Comparison of ENCODE assay signal across 1 cellular context in the genomic region with DNA sequence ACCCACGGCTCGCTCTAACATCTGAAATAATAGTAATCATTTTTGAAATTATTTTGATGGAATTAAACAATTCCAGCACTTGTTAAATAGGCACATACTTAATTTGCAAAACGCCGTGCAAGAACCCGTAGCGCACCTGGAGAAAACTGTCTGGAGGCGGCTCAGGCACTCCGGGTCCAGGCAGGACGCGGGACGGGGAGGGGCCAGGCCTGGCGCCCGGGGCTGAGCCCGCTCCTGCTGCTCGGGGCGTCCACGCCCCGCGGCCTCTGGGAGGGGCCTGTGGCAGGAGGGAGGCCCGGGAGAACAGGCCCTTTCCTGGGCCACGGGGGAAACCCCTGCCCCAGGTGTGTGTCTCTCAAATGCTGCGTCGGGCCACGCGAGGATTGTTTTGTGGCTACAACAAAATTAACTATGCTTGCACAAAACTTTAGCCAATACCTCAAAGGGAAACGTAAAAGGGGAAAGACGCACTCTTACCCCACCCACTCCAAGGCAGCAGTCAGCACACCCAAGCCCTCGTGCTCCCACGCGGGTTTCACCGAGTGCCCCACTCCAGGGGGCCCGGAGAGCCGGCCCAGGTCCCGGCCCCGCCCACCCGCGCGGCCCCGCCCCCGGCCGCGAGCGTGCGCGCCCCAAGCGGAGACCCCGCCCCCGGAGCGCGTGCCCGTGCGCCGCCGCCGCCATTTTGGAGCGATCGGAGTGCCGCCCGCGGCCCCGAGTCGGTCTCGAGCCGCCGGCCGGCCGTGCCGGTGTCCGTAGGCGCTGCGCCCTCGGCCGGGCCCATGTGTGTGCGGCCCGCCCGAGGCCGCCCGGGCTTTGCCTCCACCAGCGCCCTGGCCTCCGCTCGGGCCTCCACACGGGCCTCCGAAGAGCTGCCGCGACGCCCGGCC.
TF ChIP-seq lines count a peak whose summit lies in the region.

Gene PPP6R2 (plus strand): TSS at position 677 of the 890 bp plus-strand sequence. CDS start 50,582 bp downstream, outside the sequence.

TF ChIP-seq in K562, 482 proteins besides CTCF, POLR2A, EP300 and RAD21 (continued from another document):
- TF ChIP-seq AFF1 (IDR thresholded peaks at IDR 0.05; ENCODE audit: low read depth in 1 of 2, partially characterized antibody in 2 of 2) (no peak), IRF2 (CRISPR knock-in tag; IDR thresholded peaks at IDR 0.05) (no peak), EGR1 (conservative IDR thresholded peaks at IDR 0.05) (0 out of 2 replicates have a peak, but pooled peaks have one; percentile 27), ZNF280A (IDR thresholded peaks at IDR 0.05; ENCODE audit: low read depth, partially characterized antibody) (no peak)
